ENCODE assay signal across 30 cellular contexts in the genomic region with DNA sequence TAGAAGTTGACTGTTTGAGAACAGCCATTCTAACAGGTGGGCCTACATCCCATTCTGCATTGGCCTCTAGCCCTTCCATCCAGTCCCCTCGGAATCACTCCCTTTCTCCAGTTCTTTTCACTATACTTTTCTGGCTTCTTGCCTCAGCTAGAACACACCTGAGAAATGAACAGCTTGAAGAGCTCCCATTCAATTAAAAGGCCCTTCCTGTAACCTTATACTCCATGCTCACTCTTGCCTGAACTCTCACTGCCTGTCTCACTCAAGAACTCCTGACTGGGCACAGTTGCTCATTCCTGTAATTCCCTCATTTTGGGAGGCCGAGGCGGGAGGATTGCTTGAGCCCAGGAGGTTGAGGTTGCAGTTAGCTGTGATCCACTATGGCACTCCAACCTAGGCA.
"Had no signal": no experiment of that assay in that cellular context is flagged by ENCODE, and none has a peak within 500 bp of the region (broad histone marks: within the 10 kb centered on the region; RNA-seq: fewer than 3 reads in every experiment).

No MANE protein-coding gene starts in this region.

- DNase-seq: activated CD4-positive, alpha-beta memory T cell treated with anti-CD3 and anti-CD28 coated beads, Interleukin-2, amount 10 ng/mL, durations not matched to agents 7 days and 5 days; activated CD4-positive, alpha-beta T cell treated with anti-CD3 and anti-CD28 coated beads for 36 hours; activated CD4-positive, alpha-beta T cell treated with anti-CD3 and anti-CD28 coated beads, Interleukin-2, amount 50 U/mL, for 1 hour; activated CD4-positive, CD25-positive, alpha-beta regulatory T cell; activated gamma-delta T cell; activated naive CD4-positive, alpha-beta T cell treated with anti-CD3 and anti-CD28 coated beads for 36 hours; activated naive CD8-positive, alpha-beta T cell treated with anti-CD3 and anti-CD28 coated beads for 36 hours; activated T-cell treated with anti-CD3 and anti-CD28 coated beads for 4 hours; activated T-cell treated with anti-CD3 and anti-CD28 coated beads, Interleukin-2, amount 50 U/mL, for 48 hours; brain microvascular endothelial cell; cerebellar nuclear complex; MM.1S; NCI-H1105; NCI-H1436; NCI-H1694 treated with DMSO at 0.1 percent for 48 hours; NCI-H2081 treated with DMSO at 0.1 percent for 48 hours; NCI-H524 treated with DMSO at 0.1 percent for 48 hours; NCI-H774; NK-92 treated with Interleukin-12 subunit alpha and Interleukin-12 subunit beta, amount 100 ng/mL, for 24 hours; OCI-M1; RPMI8226; SJCRH30; SK-N-SH; T-helper 1 cell had no signal

- ATAC-seq: activated CD4-positive, alpha-beta T cell treated with anti-CD3 and anti-CD28 coated beads for 36 hours; activated T-helper 17 cell treated with anti-CD3 and anti-CD28 coated beads, Interleukin-2, amount 50 U/mL, for 72 hours; K562; Panc1; Right ventricle myocardium inferior had no signal

- H3K4me1 ChIP-seq: SJCRH30 had no signal

- H3K27ac ChIP-seq: brain microvascular endothelial cell, cardiac muscle cell, SJCRH30, VCaP had no signal

- H3K9me3 ChIP-seq: SJCRH30, SK-N-SH had no signal

- H3K36me3 ChIP-seq: brain microvascular endothelial cell, cardiac muscle cell, SJCRH30 had no signal

- H3K4me3 ChIP-seq: cardiac muscle cell, K562, SJCRH30 had no signal
